In the genomic region with DNA sequence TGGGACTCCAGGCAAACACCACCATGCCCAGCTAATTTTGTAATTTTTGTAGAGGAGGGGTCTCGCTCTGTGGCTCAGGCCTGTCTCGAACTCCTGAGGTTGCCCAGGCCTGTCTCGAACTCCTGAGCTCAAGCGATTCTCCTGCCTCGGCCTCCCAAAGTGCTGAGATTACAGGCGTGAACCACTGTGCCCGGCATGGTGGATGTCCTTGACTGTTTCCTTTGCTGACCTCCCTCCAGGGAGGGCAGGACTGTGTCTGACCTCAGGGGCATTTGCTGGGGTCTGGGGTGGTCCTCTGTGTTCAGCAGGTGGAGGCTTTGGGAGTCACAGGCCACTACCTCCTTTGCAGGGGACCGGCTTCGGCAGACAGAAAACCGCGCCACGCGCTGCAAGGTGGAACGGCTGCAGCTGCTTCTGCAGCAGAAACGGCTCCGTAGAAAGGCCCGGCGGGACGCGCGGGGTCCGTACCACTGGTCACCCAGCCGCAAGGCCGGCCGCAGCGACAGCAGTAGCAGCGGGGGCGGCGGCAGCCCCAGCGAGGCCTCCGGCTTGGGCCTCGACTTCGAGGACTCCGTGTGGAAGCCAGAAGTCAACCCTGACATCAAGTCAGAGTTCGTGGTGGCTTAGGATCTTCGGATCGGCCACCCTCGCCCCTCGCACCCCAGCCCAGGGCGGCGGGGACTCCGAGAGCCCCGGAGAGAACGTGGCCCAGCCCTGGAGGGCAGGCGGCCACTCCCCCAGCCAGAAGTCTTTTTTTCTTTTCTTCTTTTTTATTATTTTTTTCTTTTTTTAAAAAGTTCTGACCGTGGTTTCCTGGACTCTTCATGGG, we compare ENCODE assay signal across 11 cellular contexts. TPM values are rescaled to one million over a fixed set of nuclear protein-coding genes. Genes with fewer than 3 reads are reported as not detected.
DNase-seq lines count a peak whose midpoint lies in the region; ATAC-seq and TF ChIP-seq lines count a peak whose summit lies in the region.
"Had no signal": no experiment of that assay in that cellular context is flagged by ENCODE, and none has a peak within 500 bp of the region (broad histone marks: within the 10 kb centered on the region; RNA-seq: fewer than 3 reads in every experiment).

No MANE protein-coding gene starts in this region.

- no peaks in the 10 kb centered on the region for H3K9me2 ChIP-seq in GM23338 (ENCODE audit: insufficient read depth)

- POLR2A ChIA-PET in activated CD4-positive, alpha-beta memory T cell treated with anti-CD3 and anti-CD28 coated beads, Interleukin-2, amount 10 ng/mL, durations not matched to agents 7 days and 5 days (lab: Charles Lee): interaction anchor here (1.8 to 7.3 kb wide), 2 partner anchors 11 to 13 kb away, joined by 5 to 119 read pairs; a partner anchor contains a TSS

- H3K4me3 ChIP-seq in GM23338 (no peak overlapping the region), right atrium auricular region (no peak overlapping the region), WERI-Rb-1 (ENCODE audit: low read depth, low read length) (no peak overlapping the region)

- peaks cover 30% of the 10 kb centered on the region for H4K20me1 ChIP-seq in GM23338 (replicated peaks; ENCODE audit: insufficient read depth)

- H2AFZ ChIP-seq in GM23338: no peak overlapping the region

- H3K4me1 ChIP-seq in GM23338 (ENCODE audit: insufficient read depth): peaks cover 37% of the 10 kb centered on the region
- peaks cover 0 to 97% of the 10 kb centered on the region in 2 donors for H3K4me1 ChIP-seq in right atrium auricular region

- peak overlapping the region; percentile 8; the same call in 1 of the 3 replicates for H3K4me3 Mint-ChIP-seq in GM23338
- no peak overlapping the region for H3K4me3 Mint-ChIP-seq in activated CD4-positive, alpha-beta memory T cell treated with anti-CD3 and anti-CD28 coated beads, Interleukin-2, amount 10 ng/mL, durations not matched to agents 7 days and 5 days
- peak overlapping the region; percentile 98 for H3K4me3 Mint-ChIP-seq in stimulated activated effector memory CD8-positive, alpha-beta T cell treated with anti-CD3 and anti-CD28 coated beads, Interleukin-12 subunit alpha, Interleukin-12 subunit beta, amount 100 ng/mL, for 72 hours

- ATAC-seq in GM23338: no peak
- ATAC-seq in stimulated activated effector memory CD8-positive, alpha-beta T cell treated with anti-CD3 and anti-CD28 coated beads, Interleukin-12 subunit alpha, Interleukin-12 subunit beta, amount 100 ng/mL, for 72 hours: no peak

- no peak overlapping the region for H3K4me2 ChIP-seq in GM23338

- no peaks in the 10 kb centered on the region; the same call in 1 of the 3 replicates for H3K9me3 Mint-ChIP-seq in GM23338
- no peaks in the 10 kb centered on the region for H3K9me3 Mint-ChIP-seq in activated CD4-positive, alpha-beta memory T cell treated with anti-CD3 and anti-CD28 coated beads, Interleukin-2, amount 10 ng/mL, durations not matched to agents 7 days and 5 days
- H3K9me3 Mint-ChIP-seq in stimulated activated effector memory CD8-positive, alpha-beta T cell treated with anti-CD3 and anti-CD28 coated beads, Interleukin-12 subunit alpha, Interleukin-12 subunit beta, amount 100 ng/mL, for 72 hours: no peaks in the 10 kb centered on the region
- H3K9me3 Mint-ChIP-seq: activated CD4-positive, alpha-beta T cell treated with anti-CD3 and anti-CD28 coated beads, Interleukin-2, amount 10 ng/mL, durations not matched to agents 7 days and 5 days had no signal

- peak overlapping the region; percentile 94 for H3K27ac ChIP-seq in GM23338 (ENCODE audit: low read depth)
- H3K27ac ChIP-seq in right atrium auricular region: peak overlapping the region; percentile 93 to 97
- H3K27ac ChIP-seq in WERI-Rb-1: no peak overlapping the region

- H3K27me3 ChIP-seq in GM23338 (ENCODE audit: insufficient read depth) (no peaks in the 10 kb centered on the region), right atrium auricular region (no peaks in the 10 kb centered on the region), WERI-Rb-1 (ENCODE audit: insufficient read depth, low read depth, severe bottlenecking) (no peaks in the 10 kb centered on the region)

- H3K36me3 Mint-ChIP-seq in GM23338 (ENCODE audit: low read depth): peaks cover 59% of the 10 kb centered on the region
- H3K36me3 Mint-ChIP-seq in activated CD4-positive, alpha-beta memory T cell treated with anti-CD3 and anti-CD28 coated beads, Interleukin-2, amount 10 ng/mL, durations not matched to agents 7 days and 5 days (ENCODE audit: low read depth): peaks cover 61% of the 10 kb centered on the region
- H3K36me3 Mint-ChIP-seq in stimulated activated effector memory CD8-positive, alpha-beta T cell treated with anti-CD3 and anti-CD28 coated beads, Interleukin-12 subunit alpha, Interleukin-12 subunit beta, amount 100 ng/mL, for 72 hours: peaks cover 91% of the 10 kb centered on the region

- no peak for TF ChIP-seq CTCF in GM23338 (conservative IDR thresholded peaks at IDR 0.05; ENCODE audit: low read depth in 2 of 2)
- TF ChIP-seq CTCF in right atrium auricular region (IDR thresholded peaks at IDR 0.05): no peak
- no peak for TF ChIP-seq CTCF in WERI-Rb-1 (IDR thresholded peaks at IDR 0.05; ENCODE audit: low read depth, low read length)

- H3K27me3 Mint-ChIP-seq in GM23338 (ENCODE audit: insufficient read depth, low read depth, poor library complexity): peaks cover 33% of the 10 kb centered on the region
- H3K27me3 Mint-ChIP-seq in activated CD4-positive, alpha-beta memory T cell treated with anti-CD3 and anti-CD28 coated beads, Interleukin-2, amount 10 ng/mL, durations not matched to agents 7 days and 5 days: no peaks in the 10 kb centered on the region
- H3K27me3 Mint-ChIP-seq: activated CD4-positive, alpha-beta T cell treated with anti-CD3 and anti-CD28 coated beads, Interleukin-2, amount 10 ng/mL, durations not matched to agents 7 days and 5 days had no signal

- no peak for DNase-seq in GM23338 (ENCODE audit: low spot score)
- no peak for DNase-seq in activated CD4-positive, alpha-beta memory T cell treated with anti-CD3 and anti-CD28 coated beads, Interleukin-2, amount 10 ng/mL, durations not matched to agents 7 days and 5 days
- no peak for DNase-seq in right atrium auricular region (ENCODE audit: low spot score)
- DNase-seq in stimulated activated effector memory CD8-positive, alpha-beta T cell treated with anti-CD3 and anti-CD28 coated beads, Interleukin-12 subunit alpha, Interleukin-12 subunit beta, amount 100 ng/mL, for 72 hours (ENCODE audit: low spot score in 2 of 2): no peak
- DNase-seq in EL: no peak
- no peak for DNase-seq in NK-92 treated with Interleukin-12 subunit alpha and Interleukin-12 subunit beta, amount 100 ng/mL, for 24 hours (lab: John Stamatoyannopoulos, UW)
- no peak for DNase-seq in WERI-Rb-1
- DNase-seq: activated CD4-positive, alpha-beta T cell treated with anti-CD3 and anti-CD28 coated beads, Interleukin-2, amount 10 ng/mL, durations not matched to agents 7 days and 5 days; central memory CD4-positive, alpha-beta T cell; NCI-H1092 treated with DMSO at 0.1 percent for 48 hours; stimulated activated CD8-positive, alpha-beta memory T cell treated with anti-CD3 and anti-CD28 coated beads, Interleukin-4, amount 100 ng/mL, for 48 hours had no signal

- H3K79me2 ChIP-seq in GM23338 (replicated peaks; ENCODE audit: insufficient read depth): peaks cover 37% of the 10 kb centered on the region

- H3K9me3 ChIP-seq in right atrium auricular region (no peaks in the 10 kb centered on the region), WERI-Rb-1 (ENCODE audit: severe bottlenecking) (no peaks in the 10 kb centered on the region)

- peaks cover 49% of the 10 kb centered on the region for H3K4me1 Mint-ChIP-seq in GM23338
- H3K4me1 Mint-ChIP-seq in activated CD4-positive, alpha-beta memory T cell treated with anti-CD3 and anti-CD28 coated beads, Interleukin-2, amount 10 ng/mL, durations not matched to agents 7 days and 5 days: peaks cover 54% of the 10 kb centered on the region
- H3K4me1 Mint-ChIP-seq in stimulated activated effector memory CD8-positive, alpha-beta T cell treated with anti-CD3 and anti-CD28 coated beads, Interleukin-12 subunit alpha, Interleukin-12 subunit beta, amount 100 ng/mL, for 72 hours: peaks cover 43% of the 10 kb centered on the region

- H3K36me3 ChIP-seq in GM23338 (ENCODE audit: insufficient read depth) (peaks cover 19% of the 10 kb centered on the region), right atrium auricular region (peaks cover 50% of the 10 kb centered on the region), WERI-Rb-1 (peaks cover 60% of the 10 kb centered on the region)

- peak overlapping the region; percentile 49; the same call in 1 of the 2 replicates for H3K27ac Mint-ChIP-seq in GM23338
- H3K27ac Mint-ChIP-seq in activated CD4-positive, alpha-beta memory T cell treated with anti-CD3 and anti-CD28 coated beads, Interleukin-2, amount 10 ng/mL, durations not matched to agents 7 days and 5 days: peak overlapping the region; percentile 75
- H3K27ac Mint-ChIP-seq in stimulated activated effector memory CD8-positive, alpha-beta T cell treated with anti-CD3 and anti-CD28 coated beads, Interleukin-12 subunit alpha, Interleukin-12 subunit beta, amount 100 ng/mL, for 72 hours: peak overlapping the region; percentile 97

- H3F3A ChIP-seq in GM23338 (replicated peaks; ENCODE audit: low read depth): peaks cover 69% of the 10 kb centered on the region

- CTCF ChIA-PET in activated CD4-positive, alpha-beta memory T cell treated with anti-CD3 and anti-CD28 coated beads, Interleukin-2, amount 10 ng/mL, durations not matched to agents 7 days and 5 days (lab: Charles Lee): interaction anchor here (1.7 kb wide), 1 partner anchor 13 kb away, joined by 8 read pairs; no protein-coding TSS in a partner anchor

RNA-seq across cellular contexts. Expression of a gene that starts 8.5 kb away (rescaled TPM):
- total RNA-seq in GM23338 (2014; rRNA removed; shearing (Covaris generic)): 84.5 and 113 TPM in 2 replicates
- polyA plus RNA-seq in GM23338 (2016; fragmentation: Nextera tagmentation; extraction: Ambion mirVana): 28.6 and 33.3 TPM in 2 replicates
- 10 to 100 TPM; 86.2 to 88.6 TPM for total RNA-seq in activated CD4-positive, alpha-beta memory T cell treated with anti-CD3 and anti-CD28 coated beads, Interleukin-2, amount 10 ng/mL, durations not matched to agents 7 days and 5 days
- total RNA-seq in right atrium auricular region: 10 to 100 TPM; 42.1 to 42.2 TPM

RNA-seq across cellular contexts. Expression of a gene that starts 12.3 kb away (rescaled TPM):
- 152 and 202 TPM in 2 replicates for total RNA-seq in GM23338 (2014; rRNA removed; shearing (Covaris generic))
- polyA plus RNA-seq in GM23338 (2016; fragmentation: Nextera tagmentation; extraction: Ambion mirVana): 153 and 160 TPM in 2 replicates
- 100 to 1,000 TPM; 203 to 204 TPM for total RNA-seq in activated CD4-positive, alpha-beta memory T cell treated with anti-CD3 and anti-CD28 coated beads, Interleukin-2, amount 10 ng/mL, durations not matched to agents 7 days and 5 days
- total RNA-seq in right atrium auricular region: 100 to 1,000 TPM; 288 to 385 TPM

RNA-seq across cellular contexts. Expression of a gene that starts 15.3 kb away (rescaled TPM):
- total RNA-seq in GM23338 (2014; rRNA removed; shearing (Covaris generic)): 78.7 and 139 TPM in 2 replicates
- polyA plus RNA-seq in GM23338 (2016; fragmentation: Nextera tagmentation; extraction: Ambion mirVana): 396 and 420 TPM in 2 replicates
- 100 to 1,000 TPM; 171 to 173 TPM for total RNA-seq in activated CD4-positive, alpha-beta memory T cell treated with anti-CD3 and anti-CD28 coated beads, Interleukin-2, amount 10 ng/mL, durations not matched to agents 7 days and 5 days
- total RNA-seq in right atrium auricular region: 100 to 1,000 TPM; 193 to 269 TPM

RNA-seq across cellular contexts. Expression of a gene that starts 18.5 kb away (rescaled TPM):
- 39.2 and 60.4 TPM in 2 replicates for total RNA-seq in GM23338 (2014; rRNA removed; shearing (Covaris generic))
- polyA plus RNA-seq in GM23338 (2016; fragmentation: Nextera tagmentation; extraction: Ambion mirVana): 62.3 and 68.0 TPM in 2 replicates
- total RNA-seq in activated CD4-positive, alpha-beta memory T cell treated with anti-CD3 and anti-CD28 coated beads, Interleukin-2, amount 10 ng/mL, durations not matched to agents 7 days and 5 days: 10 to 100 TPM; 45.9 to 50.1 TPM
- total RNA-seq in right atrium auricular region: 10 to 100 TPM; 28.9 to 29.8 TPM

RNA-seq across cellular contexts. Expression of a gene that starts 19.1 kb away (rescaled TPM):
- total RNA-seq in GM23338 (2014; rRNA removed; shearing (Covaris generic)): 10.8 and 14.1 TPM in 2 replicates
- polyA plus RNA-seq in GM23338 (2016; fragmentation: Nextera tagmentation; extraction: Ambion mirVana): 2.0 TPM in 2 replicates
- under 1 TPM; 0.35 to 0.55 TPM for total RNA-seq in activated CD4-positive, alpha-beta memory T cell treated with anti-CD3 and anti-CD28 coated beads, Interleukin-2, amount 10 ng/mL, durations not matched to agents 7 days and 5 days
- 1 to 10 TPM; 2.4 to 2.6 TPM for total RNA-seq in right atrium auricular region
- total RNA-seq: activated CD4-positive, alpha-beta T cell treated with anti-CD3 and anti-CD28 coated beads, Interleukin-2, amount 10 ng/mL, durations not matched to agents 7 days and 5 days had no signal
